In the genomic region with DNA sequence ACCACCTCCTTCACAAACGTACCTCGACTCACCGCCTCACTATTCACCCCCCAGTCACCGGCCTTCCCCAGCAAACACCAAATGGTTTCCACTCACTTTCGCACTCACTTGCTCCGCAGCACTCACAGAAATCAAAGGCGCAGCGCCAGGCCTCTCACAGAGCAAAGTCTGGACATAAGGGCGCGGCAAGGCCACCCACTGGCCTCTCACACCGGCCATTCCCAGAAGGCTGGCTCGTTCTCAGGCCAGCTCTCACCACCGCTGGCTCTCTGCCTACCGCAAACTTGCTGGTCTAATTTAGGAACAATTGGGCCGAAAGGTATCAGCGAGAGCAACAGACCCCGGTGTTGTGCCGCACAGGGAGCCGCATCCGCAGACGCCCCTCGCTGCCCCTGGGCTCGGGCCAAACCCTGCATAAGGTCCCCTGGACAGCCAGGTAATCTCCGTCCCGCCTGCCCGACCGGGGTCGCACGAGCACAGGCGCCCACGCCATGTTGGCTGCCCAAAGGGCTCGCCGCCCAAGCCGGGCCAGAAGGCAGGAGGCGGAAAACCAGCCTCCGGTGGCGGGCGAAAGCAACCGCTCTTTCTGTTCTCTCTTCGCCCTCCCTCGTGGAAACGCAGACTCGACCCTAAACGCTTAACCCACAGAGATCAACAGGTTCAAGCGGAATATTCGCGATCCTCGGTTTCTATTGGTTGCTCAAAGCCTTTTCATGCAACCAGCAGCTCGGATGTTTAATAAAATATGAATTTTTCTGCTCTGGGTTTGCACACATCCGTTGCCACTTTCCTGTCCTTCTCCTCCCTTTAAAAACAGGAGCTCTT, we compare ENCODE assay signal across 8 cellular contexts. TPM values are rescaled to one million over a fixed set of nuclear protein-coding genes. Genes with fewer than 3 reads are reported as not detected.
A peak's percentile ranks its signal among the peaks of the same experiment; 100 is the strongest.
DNase-seq lines count a peak whose midpoint lies in the region; ATAC-seq lines count a peak whose summit lies in the region.

No MANE protein-coding gene starts in this region.

- intact Hi-C loops in naive thymus-derived CD4-positive, alpha-beta T cell (cut with micrococcal nuclease): loop anchor here (1.0 to 10.0 kb wide), 3 partner anchors 8 to 1429 kb away; a partner anchor contains a TSS

- peaks cover 36 to 64% (median 45%) of the 10 kb centered on the region in 7 donors for H3K4me1 Mint-ChIP-seq in naive thymus-derived CD4-positive, alpha-beta T cell

- POLR2A ChIA-PET in naive thymus-derived CD4-positive, alpha-beta T cell (lab: Charles Lee): no interaction called here

- peaks cover 0 to 9% (median 3%) of the 10 kb centered on the region in 5 donors for H3K36me3 Mint-ChIP-seq in naive thymus-derived CD4-positive, alpha-beta T cell

- H3K27ac ChIP-seq in BLaER1 treated with 17β-estradiol and CSF1 and Interleukin-3, amounts not matched to agents 10 nM and 100 nM: no peak overlapping the region
- H3K27ac ChIP-seq in naive thymus-derived CD4-positive, alpha-beta T cell (ENCODE audit: low read depth, low read length): no peak overlapping the region

- H3K4me2 ChIP-seq in BLaER1 treated with 17β-estradiol and CSF1 and Interleukin-3, amounts not matched to agents 10 nM and 100 nM: peak overlapping the region in 4 of 11 experiments; percentile 9 to 66 (median 30); a peak in 6 of 22 replicates

- in situ Hi-C loops in HAP-1 (cut with MboI; ENCODE audit: low sequenced_read_pairs): no loop called here

- peaks cover 0 to 42% (median 15%) of the 10 kb centered on the region in 11 donors for H3K9me3 Mint-ChIP-seq in naive thymus-derived CD4-positive, alpha-beta T cell

- H3K27me3 Mint-ChIP-seq in naive thymus-derived CD4-positive, alpha-beta T cell: peaks cover 91 to 99% (median 93%) of the 10 kb centered on the region in 5 donors

- H3K9me3 ChIP-seq in BLaER1 treated with 17β-estradiol and CSF1 and Interleukin-3, amounts not matched to agents 10 nM and 100 nM (replicated peaks in 1 of 11): peaks cover 18 to 24% (median 22%) of the 10 kb centered on the region in 11 experiments
- H3K9me3 ChIP-seq in HAP-1: no peaks in the 10 kb centered on the region
- H3K9me3 ChIP-seq in naive thymus-derived CD4-positive, alpha-beta T cell (ENCODE audit: control insufficient read depth in 2 of 3, low read length in 3 of 3): no peaks in the 10 kb centered on the region

- H3K4me3 Mint-ChIP-seq in naive thymus-derived CD4-positive, alpha-beta T cell: peak overlapping the region in 9 of 10 donors; percentile 34 to 82 (median 60)

- peaks cover 9 to 28% (median 17%) of the 10 kb centered on the region in 10 experiments; a peak in 17 of 20 replicates for H3K4me1 ChIP-seq in BLaER1 treated with 17β-estradiol and CSF1 and Interleukin-3, amounts not matched to agents 10 nM and 100 nM
- peaks cover 30% of the 10 kb centered on the region for H3K4me1 ChIP-seq in HAP-1
- peaks cover 25 to 26% of the 10 kb centered on the region in 2 donors for H3K4me1 ChIP-seq in naive thymus-derived CD4-positive, alpha-beta T cell (ENCODE audit: control insufficient read depth in 2 of 2, insufficient read depth in 2 of 2, low read length in 2 of 2)

- no peak overlapping the region for H3K9ac ChIP-seq in BLaER1 treated with 17β-estradiol and CSF1 and Interleukin-3, amounts not matched to agents 10 nM and 100 nM

- CTCF ChIA-PET in naive thymus-derived CD4-positive, alpha-beta T cell (lab: Charles Lee): no interaction called here

- H3K27ac Mint-ChIP-seq in naive thymus-derived CD4-positive, alpha-beta T cell: peak overlapping the region in 7 of 9 donors; percentile 45 to 86 (median 75)

- H3K36me3 ChIP-seq in BLaER1 treated with 17β-estradiol and CSF1 and Interleukin-3, amounts not matched to agents 10 nM and 100 nM: no peaks in the 10 kb centered on the region
- H3K36me3 ChIP-seq in HAP-1 (replicated peaks): peaks cover 13% of the 10 kb centered on the region
- H3K36me3 ChIP-seq in naive thymus-derived CD4-positive, alpha-beta T cell (ENCODE audit: control insufficient read depth in 2 of 3, insufficient read depth in 3 of 3, low read length in 3 of 3): no peaks in the 10 kb centered on the region

- H3K27me3 ChIP-seq in BLaER1 treated with 17β-estradiol and CSF1 and Interleukin-3, amounts not matched to agents 10 nM and 100 nM: peaks cover 100% of the 10 kb centered on the region in 11 experiments
- no peaks in the 10 kb centered on the region for H3K27me3 ChIP-seq in HAP-1 (ENCODE audit: low read depth)
- H3K27me3 ChIP-seq in naive thymus-derived CD4-positive, alpha-beta T cell (ENCODE audit: control insufficient read depth in 2 of 2, insufficient read depth in 2 of 2, low read length in 2 of 2): peaks cover 32 to 91% of the 10 kb centered on the region in 2 donors

- H3K4me3 ChIP-seq in BLaER1 treated with 17β-estradiol and CSF1 and Interleukin-3, amounts not matched to agents 10 nM and 100 nM: peak overlapping the region in 6 of 10 experiments; percentile 8 to 40 (median 16); a peak in 6 of 20 replicates
- H3K4me3 ChIP-seq in HAP-1: peak overlapping the region; percentile 58
- H3K4me3 ChIP-seq in naive thymus-derived CD4-positive, alpha-beta T cell (ENCODE audit: low read length): peak overlapping the region; percentile 19

- H4K20me1 ChIP-seq in BLaER1 treated with 17β-estradiol and CSF1 and Interleukin-3, amounts not matched to agents 10 nM and 100 nM: peaks cover 0 to 89% (median 53%) of the 10 kb centered on the region in 11 experiments; a peak in 20 of 22 replicates

- no peak for ATAC-seq in naive thymus-derived CD4-positive, alpha-beta T cell
- ATAC-seq in GM19455 (IDR thresholded peaks at IDR 0.05; ENCODE audit: unreplicated experiment): no peak

- DNase-seq in HAP-1 (ENCODE audit: low spot score in 2 of 2) (peak in 1 of 2 experiments; percentile 47), dermis blood vessel endothelial cell (peak; percentile 11), AG08395 (ENCODE audit: low spot score) (no peak), NCI-H526 treated with DMSO at 0.1 percent for 48 hours (lab: John Stamatoyannopoulos, UW) (no peak), RPMI8226 (no peak)
- peak in 3 of 9 donors; percentile 23 to 31 (median 29) for DNase-seq in naive thymus-derived CD4-positive, alpha-beta T cell

RNA-seq across cellular contexts. Expression of a gene that starts 2.9 kb away (rescaled TPM):
- not detected in 2 replicates for total RNA-seq in dermis blood vessel endothelial cell
- not detected for total RNA-seq in naive thymus-derived CD4-positive, alpha-beta T cell
- polyA plus RNA-seq in naive thymus-derived CD4-positive, alpha-beta T cell: not detected

RNA-seq across cellular contexts. Expression of a gene that starts 6.5 kb away (rescaled TPM):
- total RNA-seq in dermis blood vessel endothelial cell: 35.7 and 47.4 TPM in 2 replicates
- total RNA-seq in naive thymus-derived CD4-positive, alpha-beta T cell: 10 to 100 TPM; 30.0 to 45.0 (median 37.4) TPM
- 10 to 100 TPM; 34.0 to 43.1 TPM for polyA plus RNA-seq in naive thymus-derived CD4-positive, alpha-beta T cell
